ENCODE assay signal across 27 cellular contexts in genomic region chr12:103530352-103530751, GRCh38. TPM values are rescaled to one million over a fixed set of nuclear protein-coding genes. Genes with fewer than 3 reads are reported as not detected.
DNase-seq lines count a peak whose midpoint lies in the region; ATAC-seq, FAIRE-seq and TF ChIP-seq lines count a peak whose summit lies in the region.
"Had no signal": no experiment of that assay in that cellular context is flagged by ENCODE, and none has a peak within 500 bp of the region (broad histone marks: within the 10 kb centered on the region; RNA-seq: fewer than 3 reads in every experiment).

No MANE protein-coding gene starts in this region.

- no peak overlapping the region for H3K27ac ChIP-seq in H1 (ENCODE audit: low read depth, low read length)
- H3K27ac ChIP-seq in CD4-positive, alpha-beta T cell (ENCODE audit: low read depth, low read length): no peak overlapping the region
- H3K27ac ChIP-seq: Peyer's patch, right atrium auricular region, transverse colon had no signal

- H2BK120ac ChIP-seq in H1 (replicated peaks; ENCODE audit: low read depth, low read length): no peak overlapping the region

- no peak overlapping the region for H4K8ac ChIP-seq in H1 (ENCODE audit: extremely low read depth, insufficient read depth, low read length)

- no peak for TF ChIP-seq RAD21 in H1 (IDR thresholded peaks at IDR 0.05 in 1 of 2, conservative IDR thresholded peaks at IDR 0.05 in 1 of 2; ENCODE audit: low read depth in 2 of 2, low read length in 2 of 2)

- WGBS in H1 (ENCODE audit: extremely low coverage in 1 of 2, insufficient coverage in 1 of 2, insufficient read length in 1 of 2, insufficient replicate concordance in 2 of 2, low coverage in 1 of 2, low lambda C conversion rate in 2 of 2, missing lambda C conversion rate in 1 of 2), 2 experiments: 74% methylated on average over 8 of the region's 8 CpGs; no CpG with 5 or more reads in 1 of the 2 experiments

- H3K4me1 ChIP-seq in H1 (replicated peaks in 1 of 4; ENCODE audit: control insufficient read depth in 3 of 4, insufficient read depth in 4 of 4, low read length in 3 of 4): no peaks in the 10 kb centered on the region
- H3K4me1 ChIP-seq: HAP-1, Peyer's patch, right atrium auricular region, transverse colon had no signal

- no peak overlapping the region for H3K18ac ChIP-seq in H1 (ENCODE audit: extremely low read depth, low read length)

- H3K14ac ChIP-seq in H1 (ENCODE audit: insufficient read length): no peak overlapping the region

- TF ChIP-seq EP300 in H1 (IDR thresholded peaks at IDR 0.05; ENCODE audit: borderline replicate concordance in 1 of 2, low read depth in 2 of 2, low read length in 2 of 2): no peak

- H4K20me1 ChIP-seq in H1 (replicated peaks in 1 of 2; ENCODE audit: control insufficient read depth in 1 of 2, insufficient read depth in 2 of 2, low read length in 2 of 2): no peaks in the 10 kb centered on the region

- H2AK5ac ChIP-seq in H1 (ENCODE audit: low read depth, low read length): no peak overlapping the region

- no peak overlapping the region for H3K4ac ChIP-seq in H1 (replicated peaks; ENCODE audit: insufficient read length, low read depth, low read length)

- H3K27me3 Mint-ChIP-seq in activated T-cell treated with anti-CD3 and anti-CD28 coated beads, Interleukin-2, amount 50 U/mL, for 72 hours (ENCODE audit: low read depth): peaks cover 17% of the 10 kb centered on the region
- H3K27me3 Mint-ChIP-seq in stimulated activated memory B cell treated with anti-CD40 and anti-IgM and Interleukin-4, amounts not matched to agents 10 μg/mL and 1 μg/mL and 100 μg/mL, for 72 hours: no peaks in the 10 kb centered on the region
- peaks cover 16% of the 10 kb centered on the region for H3K27me3 Mint-ChIP-seq in osteocyte (ENCODE audit: unreplicated experiment)
- H3K27me3 Mint-ChIP-seq in CD4-positive, alpha-beta T cell: peaks cover 14% of the 10 kb centered on the region

- H3K27me3 ChIP-seq in H1 (replicated peaks in 1 of 4; ENCODE audit: control insufficient read depth in 3 of 4, extremely low read depth in 1 of 4, insufficient read depth in 3 of 4, low read length in 3 of 4): no peaks in the 10 kb centered on the region
- no peaks in the 10 kb centered on the region for H3K27me3 ChIP-seq in CD4-positive, alpha-beta T cell (ENCODE audit: control insufficient read depth, insufficient read depth, low read length)
- H3K27me3 ChIP-seq: Peyer's patch, right atrium auricular region had no signal

- no peaks in the 10 kb centered on the region for H3K23me2 ChIP-seq in H1 (ENCODE audit: low read depth, low read length)

- H4K91ac ChIP-seq in H1 (replicated peaks; ENCODE audit: insufficient read length, low read length): no peak overlapping the region

- TF ChIP-seq CTCF in H1 (IDR thresholded peaks at IDR 0.05; ENCODE audit: control extremely low read depth in 1 of 3, insufficient read depth in 1 of 3, low read depth in 1 of 3, low read length in 3 of 3) (no peak), osteocyte (IDR thresholded peaks at IDR 0.05) (no peak)
- no peak for TF ChIP-seq CTCF in CD4-positive, alpha-beta T cell (IDR thresholded peaks at IDR 0.05)

- H3K79me2 ChIP-seq in H1 (ENCODE audit: control insufficient read depth in 1 of 2, insufficient read depth in 2 of 2, low read length in 2 of 2): no peaks in the 10 kb centered on the region

- peak; percentile 81 to 83 for ATAC-seq in activated T-cell treated with anti-CD3 and anti-CD28 coated beads, Interleukin-2, amount 50 U/mL, for 72 hours (replicated peaks in 1 of 2)
- ATAC-seq in HG02759 (IDR thresholded peaks at IDR 0.05; ENCODE audit: unreplicated experiment): peak; percentile 61
- peak; percentile 91 for ATAC-seq in stimulated activated memory B cell treated with anti-CD40 and anti-IgM and Interleukin-4, amounts not matched to agents 10 μg/mL and 1 μg/mL and 100 μg/mL, for 72 hours
- no peak for ATAC-seq in GM18909 (IDR thresholded peaks at IDR 0.05; ENCODE audit: poor library complexity, unreplicated experiment)
- no peak for ATAC-seq in CD4-positive, alpha-beta T cell (ENCODE audit: poor library complexity)
- ATAC-seq: esophagus mucosa, left lobe of liver, mucosa of descending colon had no signal

- no peak overlapping the region for H3K23ac ChIP-seq in H1 (ENCODE audit: insufficient read length)

- H3K4me2 ChIP-seq in H1 (ENCODE audit: insufficient read depth in 1 of 2, low read depth in 2 of 2, low read length in 2 of 2): no peak overlapping the region

- DNase-seq in activated T-cell treated with anti-CD3 and anti-CD28 coated beads, Interleukin-2, amount 50 U/mL, for 72 hours: peak; percentile 18 to 32
- DNase-seq in activated T-cell treated with anti-CD3 and anti-CD28 coated beads, Interleukin-2, amount 50 U/mL, for 1 hour: no peak
- no peak for DNase-seq in H1 (ENCODE audit: low read depth in 1 of 2, low spot score in 2 of 2)
- no peak for DNase-seq in osteocyte (ENCODE audit: extremely low spot score, unreplicated experiment)
- DNase-seq in CD4-positive, alpha-beta T cell: no peak
- DNase-seq: activated CD8-positive, alpha-beta memory T cell treated with anti-CD3 and anti-CD28 coated beads, Interleukin-2, amount 50 U/mL, for 4 hours; activated gamma-delta T cell treated with Interleukin-2 at 50 U/mL for 16 hours; aorta; CD8-positive, alpha-beta memory T cell; DMS79 treated with DMSO at 0.1 percent for 48 hours; effector CD4-positive, alpha-beta T cell; mucosa of descending colon; NCI-H1092 treated with DMSO at 0.1 percent for 48 hours; NCI-H82; Peyer's patch; transverse colon had no signal

- H3K27ac Mint-ChIP-seq in activated T-cell treated with anti-CD3 and anti-CD28 coated beads, Interleukin-2, amount 50 U/mL, for 72 hours: no peak overlapping the region
- H3K27ac Mint-ChIP-seq in stimulated activated memory B cell treated with anti-CD40 and anti-IgM and Interleukin-4, amounts not matched to agents 10 μg/mL and 1 μg/mL and 100 μg/mL, for 72 hours: peak overlapping the region; percentile 94
- H3K27ac Mint-ChIP-seq in osteocyte (ENCODE audit: unreplicated experiment): no peak overlapping the region
- H3K27ac Mint-ChIP-seq in CD4-positive, alpha-beta T cell: no peak overlapping the region
- H3K27ac Mint-ChIP-seq: CD8-positive, alpha-beta memory T cell had no signal

- H3K9me3 ChIP-seq in H1 (ENCODE audit: insufficient read depth in 2 of 2, low read depth in 1 of 2, low read length in 1 of 2): no peaks in the 10 kb centered on the region; a peak in 1 of 4 replicates
- H3K9me3 ChIP-seq in CD4-positive, alpha-beta T cell (ENCODE audit: control insufficient read depth, low read length): no peaks in the 10 kb centered on the region
- H3K9me3 ChIP-seq: HAP-1, mucosa of descending colon, Peyer's patch, right atrium auricular region, transverse colon had no signal

- no peak overlapping the region for H2BK5ac ChIP-seq in H1 (ENCODE audit: low read depth, low read length)

- H2BK12ac ChIP-seq in H1 (ENCODE audit: low read depth, low read length): no peak overlapping the region

- no peaks in the 10 kb centered on the region for H3K36me3 Mint-ChIP-seq in activated T-cell treated with anti-CD3 and anti-CD28 coated beads, Interleukin-2, amount 50 U/mL, for 72 hours (ENCODE audit: insufficient read depth in 2 of 2)
- no peaks in the 10 kb centered on the region for H3K36me3 Mint-ChIP-seq in stimulated activated memory B cell treated with anti-CD40 and anti-IgM and Interleukin-4, amounts not matched to agents 10 μg/mL and 1 μg/mL and 100 μg/mL, for 72 hours
- no peaks in the 10 kb centered on the region for H3K36me3 Mint-ChIP-seq in osteocyte (ENCODE audit: unreplicated experiment)
- H3K36me3 Mint-ChIP-seq in CD4-positive, alpha-beta T cell (ENCODE audit: low read depth): no peaks in the 10 kb centered on the region

- no peak overlapping the region for H2BK15ac ChIP-seq in H1 (ENCODE audit: low read length)

- intact Hi-C loops in CD4-positive, alpha-beta T cell (cut with DNase I, micrococcal nuclease): no loop called here

- no peak for TF ChIP-seq POLR2A in H1 (IDR thresholded peaks at IDR 0.05; ENCODE audit: control extremely low read depth in 1 of 2, low read depth in 2 of 2, low read length in 2 of 2)

- H3K36me3 ChIP-seq in H1 (ENCODE audit: control insufficient read depth in 2 of 4, insufficient read depth in 4 of 4, low read length in 3 of 4): no peaks in the 10 kb centered on the region
- H3K36me3 ChIP-seq: HAP-1, Peyer's patch, right atrium auricular region, transverse colon had no signal

- no peak for FAIRE-seq in H1 (lab: Jason Lieb, UNC)
- FAIRE-seq: GM19239 had no signal

- CTCF ChIA-PET in H1 (lab: Charles Lee; ENCODE audit: partially characterized antibody): interaction anchor here (0.6 to 1.6 kb wide), 5 partner anchors 14 to 719 kb away, joined by 3 read pairs; no protein-coding TSS in a partner anchor
- CTCF ChIA-PET in CD4-positive, alpha-beta T cell (lab: Charles Lee): no interaction called here

- H3K9ac ChIP-seq in H1 (replicated peaks in 1 of 4; ENCODE audit: extremely low read depth in 1 of 4, low read depth in 3 of 4, low read length in 3 of 4): no peak overlapping the region

- H3K9me3 Mint-ChIP-seq in activated T-cell treated with anti-CD3 and anti-CD28 coated beads, Interleukin-2, amount 50 U/mL, for 72 hours: no peaks in the 10 kb centered on the region
- H3K9me3 Mint-ChIP-seq in stimulated activated memory B cell treated with anti-CD40 and anti-IgM and Interleukin-4, amounts not matched to agents 10 μg/mL and 1 μg/mL and 100 μg/mL, for 72 hours: no peaks in the 10 kb centered on the region
- H3K9me3 Mint-ChIP-seq in osteocyte (ENCODE audit: unreplicated experiment): no peaks in the 10 kb centered on the region
- no peaks in the 10 kb centered on the region for H3K9me3 Mint-ChIP-seq in CD4-positive, alpha-beta T cell
- H3K9me3 Mint-ChIP-seq: CD8-positive, alpha-beta memory T cell had no signal

- H3K79me1 ChIP-seq in H1 (ENCODE audit: low read depth, low read length): no peaks in the 10 kb centered on the region

- POLR2A ChIA-PET in H1 (lab: Charles Lee; ENCODE audit: partially characterized antibody): no interaction called here
- POLR2A ChIA-PET in CD4-positive, alpha-beta T cell (lab: Charles Lee): no interaction called here

- peak overlapping the region; percentile 56 to 62 for H3K4me3 Mint-ChIP-seq in activated T-cell treated with anti-CD3 and anti-CD28 coated beads, Interleukin-2, amount 50 U/mL, for 72 hours
- peak overlapping the region; percentile 69 for H3K4me3 Mint-ChIP-seq in stimulated activated memory B cell treated with anti-CD40 and anti-IgM and Interleukin-4, amounts not matched to agents 10 μg/mL and 1 μg/mL and 100 μg/mL, for 72 hours
- H3K4me3 Mint-ChIP-seq in osteocyte (ENCODE audit: unreplicated experiment): no peak overlapping the region
- H3K4me3 Mint-ChIP-seq in CD4-positive, alpha-beta T cell: no peak overlapping the region

- peaks cover 23% of the 10 kb centered on the region for H3K4me1 Mint-ChIP-seq in activated T-cell treated with anti-CD3 and anti-CD28 coated beads, Interleukin-2, amount 50 U/mL, for 72 hours (ENCODE audit: low read depth)
- H3K4me1 Mint-ChIP-seq in stimulated activated memory B cell treated with anti-CD40 and anti-IgM and Interleukin-4, amounts not matched to agents 10 μg/mL and 1 μg/mL and 100 μg/mL, for 72 hours: peaks cover 47% of the 10 kb centered on the region
- H3K4me1 Mint-ChIP-seq in osteocyte (ENCODE audit: unreplicated experiment): no peaks in the 10 kb centered on the region
- H3K4me1 Mint-ChIP-seq in CD4-positive, alpha-beta T cell (ENCODE audit: low read depth): no peaks in the 10 kb centered on the region

- no peak overlapping the region for H2BK20ac ChIP-seq in H1 (ENCODE audit: low read length)

- no peak overlapping the region for H3K4me3 ChIP-seq in H1 (ENCODE audit: extremely low read depth in 1 of 4, insufficient read depth in 2 of 4, low read depth in 3 of 4, low read length in 4 of 4)
- H3K4me3 ChIP-seq: HAP-1, mucosa of descending colon, Peyer's patch, right atrium auricular region, transverse colon had no signal

- no peak overlapping the region for H3K56ac ChIP-seq in H1 (replicated peaks; ENCODE audit: insufficient read length, low read depth, low read length)

- H2AFZ ChIP-seq in H1 (ENCODE audit: low read length): 0 out of 2 replicates have a peak overlapping the region, but pooled peaks have one; percentile 82

- H4K5ac ChIP-seq in H1 (ENCODE audit: insufficient read length, low read depth, low read length): no peak overlapping the region

RNA-seq across cellular contexts. Expression of gene C12orf42, which starts 34.6 kb away (rescaled TPM):
- total RNA-seq in activated T-cell treated with anti-CD3 and anti-CD28 coated beads, Interleukin-2, amount 50 U/mL, for 72 hours: under 1 TPM; 0.31 to 0.35 TPM
- not detected in 2 replicates for total RNA-seq in H1 (2021; fragmentation: NEBNext Ultra II Directional; extraction: Animal tissue kit (Norgen Biotek cat#: 25700))
- 0.05 and 0.28 TPM in 2 replicates for polyA plus RNA-seq in H1 (2011; rRNA removed)
- polyA plus RNA-seq in H1 (2011; cell fraction: cytosol; rRNA removed): 0.09 TPM
- 0.10 TPM for polyA plus RNA-seq in H1 (2011; cell fraction: nucleus; rRNA removed)
- polyA plus RNA-seq in H1 (2012, experiment 1 of 2): not detected in 4 replicates
- not detected for polyA plus RNA-seq in H1 (2012, experiment 2 of 2)
- 0.10 TPM for polyA plus RNA-seq in H1 (2013, experiment 1 of 2)
- 0.04 TPM for polyA plus RNA-seq in H1 (2013, experiment 2 of 2)
- polyA minus RNA-seq in H1 (2011; rRNA and poly(A)+ RNA removed): not detected in 2 replicates
- polyA minus RNA-seq in H1 (2011; cell fraction: cytosol; rRNA and poly(A)+ RNA removed): not detected
- not detected for polyA minus RNA-seq in H1 (2011; cell fraction: nucleus; rRNA and poly(A)+ RNA removed)
- total RNA-seq in osteocyte: not detected in 2 replicates
- 1 to 10 TPM; 3.9 to 4.8 TPM for total RNA-seq in CD4-positive, alpha-beta T cell
- total RNA-seq: aorta, esophagus mucosa, left lobe of liver, LHCN-M2, right atrium auricular region had no signal
- polyA plus RNA-seq: aorta had no signal

RNA-seq across cellular contexts. Expression of gene STAB2, which starts 56.7 kb away (rescaled TPM):
- total RNA-seq in activated T-cell treated with anti-CD3 and anti-CD28 coated beads, Interleukin-2, amount 50 U/mL, for 72 hours: not detected
- total RNA-seq in H1 (2021; fragmentation: NEBNext Ultra II Directional; extraction: Animal tissue kit (Norgen Biotek cat#: 25700)): not detected in 2 replicates
- not detected in 2 replicates for polyA plus RNA-seq in H1 (2011; rRNA removed)
- polyA plus RNA-seq in H1 (2011; cell fraction: cytosol; rRNA removed): not detected
- not detected for polyA plus RNA-seq in H1 (2011; cell fraction: nucleus; rRNA removed)
- 0.19 to 0.65 TPM (median 0.38 TPM) in 4 replicates for polyA plus RNA-seq in H1 (2012, experiment 1 of 2)
- polyA plus RNA-seq in H1 (2012, experiment 2 of 2): not detected
- not detected for polyA plus RNA-seq in H1 (2013, experiment 1 of 2)
- not detected for polyA plus RNA-seq in H1 (2013, experiment 2 of 2)
- polyA minus RNA-seq in H1 (2011; rRNA and poly(A)+ RNA removed): not detected in 2 replicates
- polyA minus RNA-seq in H1 (2011; cell fraction: cytosol; rRNA and poly(A)+ RNA removed): not detected
- polyA minus RNA-seq in H1 (2011; cell fraction: nucleus; rRNA and poly(A)+ RNA removed): not detected
- not detected in 2 replicates for total RNA-seq in osteocyte
- total RNA-seq in CD4-positive, alpha-beta T cell: not detected
- total RNA-seq: CD8-positive, alpha-beta memory T cell; LHCN-M2; SK-MEL-5; T-helper 2 cell treated with Interferon-gamma antibody and Interleukin-4, amounts not matched to agents 100 ng/mL and 5 ng/mL, for 36 hours had no signal
- polyA plus RNA-seq: aorta; CD8-positive, alpha-beta memory T cell had no signal

Comparison
In these comparisons a context has a peak if more than half of its experiments do, and no peak if none do; other contexts are left out.
1. DNase-seq: peak in activated T-cell treated with anti-CD3 and anti-CD28 coated beads, Interleukin-2, amount 50 U/mL, for 72 hours (2 of 2); none in activated T-cell treated with anti-CD3 and anti-CD28 coated beads, Interleukin-2, amount 50 U/mL, for 1 hour (single experiment), H1 (0 of 2), osteocyte (single experiment) and CD4-positive, alpha-beta T cell (0 of 10).
2. ATAC-seq: peak in activated T-cell treated with anti-CD3 and anti-CD28 coated beads, Interleukin-2, amount 50 U/mL, for 72 hours (2 of 2), HG02759 (single experiment) and stimulated activated memory B cell treated with anti-CD40 and anti-IgM and Interleukin-4, amounts not matched to agents 10 μg/mL and 1 μg/mL and 100 μg/mL, for 72 hours (single experiment); none in GM18909 (single experiment) and CD4-positive, alpha-beta T cell (single experiment).
3. H3K4me3 Mint-ChIP-seq: peak in activated T-cell treated with anti-CD3 and anti-CD28 coated beads, Interleukin-2, amount 50 U/mL, for 72 hours (2 of 2) and stimulated activated memory B cell treated with anti-CD40 and anti-IgM and Interleukin-4, amounts not matched to agents 10 μg/mL and 1 μg/mL and 100 μg/mL, for 72 hours (single experiment); none in osteocyte (single experiment) and CD4-positive, alpha-beta T cell (single experiment).